In genomic region chr11:58774164-58774593, GRCh38 we compare ENCODE assay signal across 1 cellular context.
TF ChIP-seq lines count a peak whose summit lies in the region.

No MANE protein-coding gene starts in this region.

TF ChIP-seq in K562, 482 proteins besides CTCF, POLR2A, EP300 and RAD21 (continued from another document and continues in another):
- TF ChIP-seq ZNF511 (CRISPR knock-in tag; IDR thresholded peaks at IDR 0.05) (no peak), THAP7 (CRISPR knock-in tag; IDR thresholded peaks at IDR 0.05) (no peak), SRSF3 (IDR thresholded peaks at IDR 0.05; ENCODE audit: insufficient read depth, low read length) (no peak), RBM25 (IDR thresholded peaks at IDR 0.05; ENCODE audit: low read depth, low read length, severe bottlenecking) (no peak), ZBTB26 (CRISPR knock-in tag; IDR thresholded peaks at IDR 0.05) (no peak), MYC (IDR thresholded peaks at IDR 0.05; ENCODE audit: low read depth, low read length) (no peak), MYC (CRISPR knock-in tag; IDR thresholded peaks at IDR 0.05; ENCODE audit: borderline replicate concordance, low read depth) (no peak), ZEB2 (IDR thresholded peaks at IDR 0.05) (no peak), MAFF (IDR thresholded peaks at IDR 0.05; ENCODE audit: low read length) (peak; percentile 67), NFATC3 (IDR thresholded peaks at IDR 0.05) (no peak), CHD4 (IDR thresholded peaks at IDR 0.05; ENCODE audit: insufficient read depth, insufficient replicate concordance, low read depth, low read length, poor library complexity, severe bottlenecking) (no peak), ZNF263 (CRISPR knock-in tag; IDR thresholded peaks at IDR 0.05; ENCODE audit: borderline replicate concordance) (no peak), EGR1 (conservative IDR thresholded peaks at IDR 0.05) (no peak), ELF2 (CRISPR knock-in tag; IDR thresholded peaks at IDR 0.05) (no peak), DACH1 (IDR thresholded peaks at IDR 0.05; ENCODE audit: partially characterized antibody) (peak; percentile 43), ESRRB (CRISPR knock-in tag; IDR thresholded peaks at IDR 0.05; ENCODE audit: borderline replicate concordance) (no peak), NR1H2 (CRISPR knock-in tag; IDR thresholded peaks at IDR 0.05) (no peak), CEBPZ (IDR thresholded peaks at IDR 0.05; ENCODE audit: borderline replicate concordance, low read depth, low read length) (no peak), ZNF764 (CRISPR knock-in tag; IDR thresholded peaks at IDR 0.05; ENCODE audit: low read depth) (no peak), ATF4 (CRISPR knock-in tag; IDR thresholded peaks at IDR 0.05) (peak; percentile 67; the same call in 1 of the 2 replicates), KLF16 (IDR thresholded peaks at IDR 0.05) (peak; percentile 95), U2AF2 (optimal IDR thresholded peaks at IDR 0.05; ENCODE audit: low read depth, low read length) (no peak), ZFPM2 (CRISPR knock-in tag; IDR thresholded peaks at IDR 0.05) (no peak), PURB (CRISPR knock-in tag; IDR thresholded peaks at IDR 0.05; ENCODE audit: low read depth) (no peak), PKNOX1 (IDR thresholded peaks at IDR 0.05) (no peak), ZNF717 (CRISPR knock-in tag; IDR thresholded peaks at IDR 0.05) (no peak), CBFA2T2 (conservative IDR thresholded peaks at IDR 0.05) (no peak), PRDM10 (IDR thresholded peaks at IDR 0.05; ENCODE audit: partially characterized antibody) (peak; percentile 90), ILK (tag; IDR thresholded peaks at IDR 0.05; ENCODE audit: borderline replicate concordance, low read depth) (no peak), XRCC3 (IDR thresholded peaks at IDR 0.05) (no peak), ARID4B (CRISPR knock-in tag; IDR thresholded peaks at IDR 0.05) (no peak), ZZZ3 (IDR thresholded peaks at IDR 0.05) (no peak), TCF15 (CRISPR knock-in tag; IDR thresholded peaks at IDR 0.05) (0 out of 2 replicates have a peak, but pooled peaks have one; percentile 25), ZNF586 (CRISPR knock-in tag; conservative IDR thresholded peaks at IDR 0.05) (no peak), ZNF830 (CRISPR knock-in tag; IDR thresholded peaks at IDR 0.05) (no peak), POU5F1 (IDR thresholded peaks at IDR 0.05; ENCODE audit: borderline replicate concordance, low read depth, low read length, partially characterized antibody) (no peak), CREM (IDR thresholded peaks at IDR 0.05; ENCODE audit: low read depth) (no peak), GTF2E2 (tag; IDR thresholded peaks at IDR 0.05) (peak; percentile 67), C11orf30 (IDR thresholded peaks at IDR 0.05; ENCODE audit: low read depth) (peak; percentile 65), ZC3H4 (CRISPR knock-in tag; IDR thresholded peaks at IDR 0.05; ENCODE audit: borderline replicate concordance) (no peak), DNMT1 (IDR thresholded peaks at IDR 0.05) (no peak), POLR3A (IDR thresholded peaks at IDR 0.05; ENCODE audit: borderline replicate concordance, extremely low read depth, insufficient read depth, insufficient read length) (no peak), MLLT1 (IDR thresholded peaks at IDR 0.05) (no peak), EZH2 (IDR thresholded peaks at IDR 0.05; ENCODE audit: borderline replicate concordance, low read depth, low read length) (no peak), RFX5 (IDR thresholded peaks at IDR 0.05; ENCODE audit: low read depth, low read length) (no peak), E2F6 (IDR thresholded peaks at IDR 0.05; ENCODE audit: borderline replicate concordance in 1 of 2, extremely low read depth in 1 of 2, insufficient read depth in 1 of 2, insufficient read length in 1 of 2, low read depth in 1 of 2, low read length in 1 of 2, poor library complexity in 1 of 2, severe bottlenecking in 1 of 2) (no peak), FOXM1 (IDR thresholded peaks at IDR 0.05; ENCODE audit: low read depth) (0 out of 2 replicates have a peak, but pooled peaks have one; percentile 26), FOXM1 (CRISPR knock-in tag; IDR thresholded peaks at IDR 0.05; ENCODE audit: low read depth) (no peak)
